17 cellular contexts compared by ENCODE assay signal in the genomic region with DNA sequence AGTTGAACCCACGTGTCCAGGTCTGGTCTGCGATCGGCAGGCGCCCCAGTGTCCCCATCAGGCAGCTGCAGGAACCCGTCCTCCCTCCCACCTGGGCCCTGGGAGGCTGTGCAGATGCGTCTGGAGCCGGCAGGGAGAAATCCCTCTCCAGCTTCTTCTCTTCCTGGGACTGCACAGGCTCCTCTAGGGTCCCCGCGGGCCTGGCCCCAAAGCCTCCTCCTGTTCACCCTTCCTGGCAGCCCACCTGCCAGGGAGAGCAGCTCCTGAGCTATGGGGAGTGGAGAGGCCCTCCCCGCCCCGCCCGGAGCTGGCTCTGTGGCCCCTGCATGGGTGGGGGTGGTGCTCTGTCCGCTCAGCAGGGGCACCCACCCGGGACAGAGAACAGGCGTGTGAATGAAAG.
DNase-seq lines count a peak whose midpoint lies in the region; ATAC-seq and TF ChIP-seq lines count a peak whose summit lies in the region.
"Had no signal": no experiment of that assay in that cellular context is flagged by ENCODE, and none has a peak within 500 bp of the region (broad histone marks: within the 10 kb centered on the region; RNA-seq: fewer than 3 reads in every experiment).

No MANE protein-coding gene starts in this region.

- H4K20me1 ChIP-seq in BLaER1: no peaks in the 10 kb centered on the region

- H3K27me3 ChIP-seq in BLaER1 (peaks cover 30% of the 10 kb centered on the region), H7 (ENCODE audit: control insufficient read depth, insufficient read depth, low read length) (peaks cover 20% of the 10 kb centered on the region)

- H3K4me3 ChIP-seq in BLaER1 (no peak overlapping the region), H7 (ENCODE audit: insufficient read depth, low read depth, low read length) (no peak overlapping the region)

- H3K9ac ChIP-seq in BLaER1: no peak overlapping the region
- H3K9ac ChIP-seq: KMS-11 had no signal

- DNase-seq in H7: peak; percentile 62
- DNase-seq in ecto neural progenitor cell (ENCODE audit: low spot score): peak; percentile 40
- no peak for DNase-seq in sciatic nerve (ENCODE audit: low spot score)
- no peak for DNase-seq in inferior parietal cortex (ENCODE audit: extremely low spot score)
- no peak for DNase-seq in HEK293T (ENCODE audit: extremely low spot score)
- DNase-seq: ACHN; CD4-positive, alpha-beta memory T cell; DMS153; DMS79 treated with DMSO at 0.1 percent for 48 hours; GF-D8; GOT3; HCEC 1CT; HFFc6 had no signal

- H3K4me1 ChIP-seq in BLaER1: peaks cover 34% of the 10 kb centered on the region

- no peak overlapping the region for H3K27ac ChIP-seq in BLaER1
- H3K27ac ChIP-seq: KMS-11 had no signal

- H3K36me3 ChIP-seq in BLaER1 (peaks cover 5% of the 10 kb centered on the region; the same call in 1 of the 2 replicates), H7 (replicated peaks; ENCODE audit: control insufficient read depth, insufficient read depth, low read length) (no peaks in the 10 kb centered on the region)

- ATAC-seq in sciatic nerve: peak; percentile 32
- no peak for ATAC-seq in HG03439 (IDR thresholded peaks at IDR 0.05; ENCODE audit: unreplicated experiment)
- ATAC-seq in HG02571 (IDR thresholded peaks at IDR 0.05; ENCODE audit: unreplicated experiment): no peak

- POLR2A ChIA-PET in HEK293T (lab: Yijun Ruan, JAX): no interaction called here

- peaks cover 30% of the 10 kb centered on the region for H3K9me3 ChIP-seq in BLaER1

- intact Hi-C loops in sciatic nerve (cut with DNase I): no loop called here

- CTCF ChIA-PET in HEK293T (lab: Yijun Ruan, JAX): no interaction called here

- H3K4me2 ChIP-seq in BLaER1: peak overlapping the region; percentile 81; the same call in 1 of the 2 replicates
- H3K4me2 ChIP-seq: KMS-11 had no signal

TF ChIP-seq in HEK293T, 16 proteins besides CTCF, POLR2A, EP300 and RAD21:
- no peak for TF ChIP-seq ELF4 (IDR thresholded peaks at IDR 0.05)
- no peak for TF ChIP-seq NFRKB (IDR thresholded peaks at IDR 0.05)
- no peak for TF ChIP-seq HDGF (IDR thresholded peaks at IDR 0.05; ENCODE audit: borderline replicate concordance)
- no peak for TF ChIP-seq CTBP1 (IDR thresholded peaks at IDR 0.05; ENCODE audit: borderline replicate concordance)
- TF ChIP-seq ARNT (IDR thresholded peaks at IDR 0.05): no peak
- TF ChIP-seq FOXA1 (IDR thresholded peaks at IDR 0.05): no peak
- no peak for TF ChIP-seq LEF1 (IDR thresholded peaks at IDR 0.05; ENCODE audit: borderline replicate concordance)
- TF ChIP-seq SP1 (IDR thresholded peaks at IDR 0.05): no peak
- TF ChIP-seq ZNF384 (IDR thresholded peaks at IDR 0.05): no peak
- TF ChIP-seq FOXK2 (IDR thresholded peaks at IDR 0.05): no peak
- no peak for TF ChIP-seq PKNOX1 (IDR thresholded peaks at IDR 0.05)
- no peak for TF ChIP-seq FOXM1 (IDR thresholded peaks at IDR 0.05; ENCODE audit: borderline replicate concordance)
- TF ChIP-seq TARDBP (IDR thresholded peaks at IDR 0.05): no peak
- TF ChIP-seq SUZ12 (IDR thresholded peaks at IDR 0.05): no peak

Comparison
In these comparisons a context has a peak if more than half of its experiments do, and no peak if none do; other contexts are left out.
1. DNase-seq: peak in H7 (single experiment) and ecto neural progenitor cell (single experiment); none in sciatic nerve (single experiment), inferior parietal cortex (single experiment) and HEK293T (single experiment).